Comparison of ENCODE assay signal across 17 cellular contexts in the genomic region with DNA sequence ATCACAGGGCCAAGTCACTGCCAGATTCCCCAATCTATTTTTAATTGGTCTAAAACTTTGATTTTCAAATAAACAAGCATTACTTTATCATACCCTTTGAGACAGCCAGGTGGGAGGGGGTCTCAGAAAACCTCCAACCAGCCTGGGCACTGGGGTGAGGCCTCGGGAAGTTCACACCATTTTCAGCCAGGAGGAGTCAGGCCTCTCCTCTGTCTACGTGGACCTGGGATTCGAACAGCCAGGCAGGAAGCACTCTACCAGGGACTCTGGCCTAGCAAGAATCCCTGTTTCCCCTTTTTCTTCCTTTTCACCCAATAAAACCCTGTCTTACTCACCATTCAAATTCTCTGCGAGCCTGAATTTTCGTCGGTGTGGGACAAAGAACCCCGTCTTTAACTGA.
"Had no signal": no experiment of that assay in that cellular context is flagged by ENCODE, and none has a peak within 500 bp of the region (broad histone marks: within the 10 kb centered on the region; RNA-seq: fewer than 3 reads in every experiment).

No MANE protein-coding gene starts in this region.

- H3K4me3 ChIP-seq: esophagus muscularis mucosa, gastroesophageal sphincter, mucosa of descending colon, pancreas, smooth muscle cell had no signal

- ATAC-seq: gastroesophageal sphincter; left lobe of liver; mucosa of descending colon; naive thymus-derived CD8-positive, alpha-beta T cell; pancreas; right cardiac atrium had no signal

- H3K27ac ChIP-seq: epithelial cell of prostate, esophagus muscularis mucosa, gastroesophageal sphincter, pancreas had no signal

- H3K36me3 ChIP-seq: esophagus muscularis mucosa, gastroesophageal sphincter, pancreas had no signal

- H3K27me3 Mint-ChIP-seq: progenitor cell of endocrine pancreas had no signal

- H3K27me3 ChIP-seq: esophagus muscularis mucosa, gastroesophageal sphincter, pancreas had no signal

- H3K4me1 ChIP-seq: gastroesophageal sphincter, pancreas had no signal

- H3K4me1 Mint-ChIP-seq: naive thymus-derived CD8-positive, alpha-beta T cell had no signal

- H3K4me2 ChIP-seq: smooth muscle cell had no signal

- H3K4me3 Mint-ChIP-seq: naive thymus-derived CD8-positive, alpha-beta T cell; neural crest cell had no signal

- DNase-seq: effector memory CD4-positive, alpha-beta T cell; mammary epithelial cell; mucosa of descending colon; naive thymus-derived CD8-positive, alpha-beta T cell; occipital lobe; pancreas; right cardiac atrium; stimulated activated CD4-positive, alpha-beta T cell treated with anti-CD3 and anti-CD28 coated beads, Interleukin-2, amount 100 ng/mL, for 48 hours; stimulated activated naive CD4-positive, alpha-beta T cell treated with Interleukin-2 at 50 U/mL for 16 hours; trophoblast cell had no signal

- H3K36me3 Mint-ChIP-seq: naive thymus-derived CD8-positive, alpha-beta T cell had no signal

- H3K9me3 ChIP-seq: esophagus muscularis mucosa, gastroesophageal sphincter, mucosa of descending colon, pancreas had no signal

- H3K9me3 Mint-ChIP-seq: neural crest cell had no signal

- H3K27ac Mint-ChIP-seq: naive thymus-derived CD8-positive, alpha-beta T cell; progenitor cell of endocrine pancreas had no signal
